ENCODE assay signal across 14 cellular contexts in genomic region chr18:23838801-23839366, GRCh38.
DNase-seq lines count a peak whose midpoint lies in the region; ATAC-seq and TF ChIP-seq lines count a peak whose summit lies in the region.
"Had no signal": no experiment of that assay in that cellular context is flagged by ENCODE, and none has a peak within 500 bp of the region (broad histone marks: within the 10 kb centered on the region; RNA-seq: fewer than 3 reads in every experiment).

No MANE protein-coding gene starts in this region.

- CTCF ChIA-PET in PC-3 (lab: Charles Lee) = no interaction called here

- H3K27ac ChIP-seq in PC-3 (ENCODE audit: low read length) = peak overlapping the region; percentile 45
- peak overlapping the region; percentile 90 for H3K27ac ChIP-seq in osteoblast (ENCODE audit: low read depth, low read length)

- ATAC-seq in PC-3 (peak; percentile 69), GM18873 (IDR thresholded peaks at IDR 0.05; ENCODE audit: low FRiP score, unreplicated experiment) (no peak)
- ATAC-seq: naive thymus-derived CD8-positive, alpha-beta T cell had no signal

- H3K9me3 ChIP-seq in PC-3 (ENCODE audit: low read length) (no peaks in the 10 kb centered on the region), osteoblast (ENCODE audit: low read depth, low read length) (no peaks in the 10 kb centered on the region)

- H3K36me3 ChIP-seq in PC-3 (ENCODE audit: low read depth, low read length) (peaks cover 62% of the 10 kb centered on the region), osteoblast (ENCODE audit: insufficient read depth, low read length) (no peaks in the 10 kb centered on the region)

- H3K79me2 ChIP-seq in PC-3 (ENCODE audit: low read length) (no peaks in the 10 kb centered on the region), osteoblast (ENCODE audit: insufficient read depth, low read length) (no peaks in the 10 kb centered on the region)

- no peak overlapping the region for H3K9ac ChIP-seq in PC-3 (ENCODE audit: low read length)

- TF ChIP-seq CTCF in PC-3 (conservative IDR thresholded peaks at IDR 0.05; ENCODE audit: low read depth, low read length) (no peak), cardiac fibroblast (IDR thresholded peaks at IDR 0.05; ENCODE audit: low read depth, low read length) (no peak), osteoblast (IDR thresholded peaks at IDR 0.05; ENCODE audit: extremely low read depth, low read depth, low read length) (no peak)

- POLR2A ChIA-PET in PC-3 (lab: Charles Lee; ENCODE audit: unreplicated experiment) = no interaction called here

- H4K20me1 ChIP-seq in PC-3 (ENCODE audit: low read length) (no peaks in the 10 kb centered on the region), osteoblast (ENCODE audit: insufficient read depth, low read length) (no peaks in the 10 kb centered on the region)

- H2AFZ ChIP-seq in PC-3 (ENCODE audit: low read length) = no peak overlapping the region
- peak overlapping the region; percentile 22 for H2AFZ ChIP-seq in osteoblast (ENCODE audit: low read length)

- BruUV-seq in PC-3 (replicated peaks; lab: Mats Ljungman, UMichigan) = no TSS peak

- H3F3A ChIP-seq in PC-3 (ENCODE audit: low read length, unreplicated experiment) = no peaks in the 10 kb centered on the region

- H3K9me2 ChIP-seq in PC-3 (replicated peaks; ENCODE audit: low read length) = no peaks in the 10 kb centered on the region

- intact Hi-C loops in PC-3 (cut with micrococcal nuclease) = no loop called here

- no peak overlapping the region for H3K4me2 ChIP-seq in PC-3 (ENCODE audit: low read length)
- peak overlapping the region; percentile 62 for H3K4me2 ChIP-seq in osteoblast (ENCODE audit: insufficient read depth, low read length)

- DNase-seq in EL (peak; percentile 80), PC-3 (peak; percentile 53), cardiac fibroblast (ENCODE audit: low read depth in 2 of 2) (peak; percentile 16 to 67), osteoblast (ENCODE audit: insufficient read length, low spot score, missing footprints) (peak; percentile 93), NCI-H2107 treated with DMSO at 0.1 percent for 48 hours (lab: John Stamatoyannopoulos, UW; ENCODE audit: unreplicated experiment) (no peak), NCI-H345 (lab: John Stamatoyannopoulos, UW) (no peak), iPS-NIHi11 (ENCODE audit: low spot score) (no peak)
- DNase-seq: activated gamma-delta T cell; Calu3; immature natural killer cell; naive thymus-derived CD8-positive, alpha-beta T cell; NCI-H524; SIG-M5 had no signal

- H3K4me3 ChIP-seq in PC-3 (ENCODE audit: low read length) = no peak overlapping the region
- no peak overlapping the region for H3K4me3 ChIP-seq in cardiac fibroblast (replicated peaks in 1 of 2; ENCODE audit: low read depth in 2 of 2, low read length in 2 of 2)
- H3K4me3 ChIP-seq in osteoblast (ENCODE audit: insufficient read depth, low read length) = peak overlapping the region; percentile 13

- H3K4me1 ChIP-seq in PC-3 (ENCODE audit: insufficient read depth, low read length) (peaks cover 15% of the 10 kb centered on the region; the same call in 1 of the 2 replicates), osteoblast (ENCODE audit: insufficient read depth, low read length) (peaks cover 31% of the 10 kb centered on the region)

- H3K27me3 ChIP-seq in PC-3 (ENCODE audit: low read length) (no peaks in the 10 kb centered on the region), osteoblast (ENCODE audit: insufficient read depth, low read length) (no peaks in the 10 kb centered on the region)

Comparison
In these comparisons a context has a peak if more than half of its experiments do, and no peak if none do; other contexts are left out.
1. DNase-seq: peak in EL (single experiment), PC-3 (single experiment), cardiac fibroblast (2 of 2) and osteoblast (single experiment); none in NCI-H2107 treated with DMSO at 0.1 percent for 48 hours (single experiment), NCI-H345 (single experiment) and iPS-NIHi11 (single experiment).